In the genomic region with DNA sequence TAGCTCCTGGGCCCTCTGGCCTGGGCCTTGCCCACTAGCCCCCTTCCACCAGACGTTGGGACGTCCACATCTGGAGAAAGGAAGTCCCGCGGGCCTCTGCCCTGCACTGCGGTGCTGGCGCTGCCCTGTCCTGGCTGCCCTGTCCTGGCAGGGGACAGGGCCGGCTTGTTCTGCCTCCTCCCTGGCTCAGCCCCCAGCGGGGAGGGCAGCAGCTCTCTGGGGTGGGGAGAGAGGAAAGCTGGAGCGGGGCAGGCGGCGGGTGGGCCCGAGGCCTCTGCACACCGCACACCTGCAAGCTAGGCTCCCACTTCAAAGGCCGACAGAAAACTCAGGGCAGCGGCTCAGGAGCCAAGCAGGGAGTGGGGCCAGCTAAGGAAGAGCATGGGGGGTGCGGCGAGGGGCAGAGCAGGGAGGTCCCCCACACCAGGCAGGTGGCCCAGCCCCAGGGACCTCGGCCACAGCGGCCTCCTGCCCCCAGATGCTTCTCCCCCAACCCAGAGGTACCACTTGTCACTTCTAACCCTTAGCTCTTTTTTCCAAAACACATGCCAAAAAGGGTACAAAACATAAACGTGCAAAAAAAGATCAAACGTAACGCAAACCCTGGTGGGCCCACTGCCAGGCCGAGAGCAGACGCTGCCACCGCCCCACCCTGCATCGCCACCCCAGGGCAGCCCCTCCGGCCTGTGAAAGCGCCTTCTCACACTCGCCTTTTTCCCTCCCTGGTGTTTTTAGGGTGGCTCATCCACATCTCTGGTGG, we compare ENCODE assay signal across 17 cellular contexts. TPM values are rescaled to one million over a fixed set of nuclear protein-coding genes. Genes with fewer than 3 reads are reported as not detected.
DNase-seq lines count a peak whose midpoint lies in the region; ATAC-seq and TF ChIP-seq lines count a peak whose summit lies in the region.
"Had no signal": no experiment of that assay in that cellular context is flagged by ENCODE, and none has a peak within 500 bp of the region (broad histone marks: within the 10 kb centered on the region; RNA-seq: fewer than 3 reads in every experiment).

No MANE protein-coding gene starts in this region.

- H3K27ac ChIP-seq in VCaP (peak overlapping the region; percentile 97), hepatocyte (no peak overlapping the region), psoas muscle (no peak overlapping the region)
- H3K27ac ChIP-seq: GM23248 had no signal

- peak; percentile 65 for DNase-seq in H7
- DNase-seq in hepatocyte (ENCODE audit: low spot score) = peak; percentile 2
- DNase-seq in psoas muscle = peak in 1 of 2 donors; percentile 55
- DNase-seq in NCI-H146 (lab: John Stamatoyannopoulos, UW) = no peak
- no peak for DNase-seq in NAMALWA (ENCODE audit: low spot score)
- DNase-seq in stimulated activated naive B cell treated with anti-CD40 and anti-IgM and Interleukin-4, amounts not matched to agents 10 μg/mL and 1 μg/mL and 100 μg/mL, for 72 hours = no peak
- DNase-seq: activated naive CD4-positive, alpha-beta T cell; GF-D8; GM23248; IMR-90; NCI-H1105 treated with DMSO at 0.1 percent for 48 hours; NCI-H2227 treated with DMSO at 0.1 percent for 48 hours; retina; stimulated activated CD4-positive, alpha-beta T cell treated with anti-CD3 and anti-CD28 coated beads, Interleukin-2, amount 100 ng/mL, for 48 hours had no signal

- H3K4me1 ChIP-seq in hepatocyte (ENCODE audit: insufficient read depth) (peaks cover 17% of the 10 kb centered on the region), psoas muscle (peaks cover 33% of the 10 kb centered on the region)

- no peaks in the 10 kb centered on the region for H4K20me1 ChIP-seq in hepatocyte (ENCODE audit: insufficient read depth, poor library complexity, severe bottlenecking)

- no peaks in the 10 kb centered on the region for H3K36me3 ChIP-seq in H7 (replicated peaks; ENCODE audit: control insufficient read depth, insufficient read depth, low read length)
- H3K36me3 ChIP-seq in hepatocyte (replicated peaks; ENCODE audit: insufficient read depth, low read depth) = no peaks in the 10 kb centered on the region
- H3K36me3 ChIP-seq in psoas muscle (ENCODE audit: insufficient read depth in 1 of 2, low read depth in 1 of 2) = peaks cover 0 to 5% of the 10 kb centered on the region in 2 donors

- peaks cover 20 to 38% of the 10 kb centered on the region in 2 donors for H3K27me3 Mint-ChIP-seq in stimulated activated naive B cell treated with anti-CD40 and anti-IgM and Interleukin-4, amounts not matched to agents 10 μg/mL and 1 μg/mL and 100 μg/mL, for 72 hours

- H2AFZ ChIP-seq in hepatocyte = no peak overlapping the region
- H2AFZ ChIP-seq: GM23248 had no signal

- intact Hi-C loops in psoas muscle (cut with DNase I) = no loop called here

- H3K4me3 ChIP-seq in H7 (ENCODE audit: insufficient read depth, low read depth, low read length) (no peak overlapping the region), hepatocyte (no peak overlapping the region), psoas muscle (no peak overlapping the region)
- H3K4me3 ChIP-seq: GM23248 had no signal

- H3K4me3 Mint-ChIP-seq in stimulated activated naive B cell treated with anti-CD40 and anti-IgM and Interleukin-4, amounts not matched to agents 10 μg/mL and 1 μg/mL and 100 μg/mL, for 72 hours = no peak overlapping the region
- H3K4me3 Mint-ChIP-seq: stimulated activated effector memory CD8-positive, alpha-beta T cell treated with anti-CD3 and anti-CD28 coated beads, Interleukin-12 subunit alpha, Interleukin-12 subunit beta, amount 100 ng/mL, for 72 hours had no signal

- ATAC-seq in psoas muscle = peak; percentile 4 to 45 (median 26)
- no peak for ATAC-seq in HG03196 (IDR thresholded peaks at IDR 0.05; ENCODE audit: unreplicated experiment)
- ATAC-seq in stimulated activated naive B cell treated with anti-CD40 and anti-IgM and Interleukin-4, amounts not matched to agents 10 μg/mL and 1 μg/mL and 100 μg/mL, for 72 hours (replicated peaks) = no peak
- ATAC-seq: stimulated activated effector memory CD8-positive, alpha-beta T cell treated with anti-CD3 and anti-CD28 coated beads, Interleukin-12 subunit alpha, Interleukin-12 subunit beta, amount 100 ng/mL, for 72 hours had no signal

- H3K27ac Mint-ChIP-seq in stimulated activated naive B cell treated with anti-CD40 and anti-IgM and Interleukin-4, amounts not matched to agents 10 μg/mL and 1 μg/mL and 100 μg/mL, for 72 hours = no peak overlapping the region
- H3K27ac Mint-ChIP-seq: stimulated activated effector memory CD8-positive, alpha-beta T cell treated with anti-CD3 and anti-CD28 coated beads, Interleukin-12 subunit alpha, Interleukin-12 subunit beta, amount 100 ng/mL, for 72 hours had no signal

- H3K9me3 ChIP-seq in hepatocyte (ENCODE audit: low read depth) = no peaks in the 10 kb centered on the region
- no peaks in the 10 kb centered on the region for H3K9me3 ChIP-seq in psoas muscle

- H3K36me3 Mint-ChIP-seq in stimulated activated naive B cell treated with anti-CD40 and anti-IgM and Interleukin-4, amounts not matched to agents 10 μg/mL and 1 μg/mL and 100 μg/mL, for 72 hours = no peaks in the 10 kb centered on the region
- H3K36me3 Mint-ChIP-seq: stimulated activated effector memory CD8-positive, alpha-beta T cell treated with anti-CD3 and anti-CD28 coated beads, Interleukin-12 subunit alpha, Interleukin-12 subunit beta, amount 100 ng/mL, for 72 hours had no signal

- H3K4me1 Mint-ChIP-seq in stimulated activated naive B cell treated with anti-CD40 and anti-IgM and Interleukin-4, amounts not matched to agents 10 μg/mL and 1 μg/mL and 100 μg/mL, for 72 hours = peaks cover 9 to 19% of the 10 kb centered on the region in 2 donors

- H3K27me3 ChIP-seq in H7 (ENCODE audit: control insufficient read depth, insufficient read depth, low read length) (no peaks in the 10 kb centered on the region), hepatocyte (no peaks in the 10 kb centered on the region), psoas muscle (ENCODE audit: insufficient read depth in 3 of 3, low read length in 2 of 3) (no peaks in the 10 kb centered on the region)

- WGBS in hepatocyte (ENCODE audit: low lambda C conversion rate, missing lambda C conversion rate) = 83% methylated on average over 28 of the region's 29 CpGs
- WGBS in psoas muscle, 3 donors = 53 to 72% (median 61%) methylated on average over 28 to 29 of the region's 29 CpGs

- TF ChIP-seq CTCF in VCaP (conservative IDR thresholded peaks at IDR 0.05) = no peak
- TF ChIP-seq CTCF in hepatocyte (IDR thresholded peaks at IDR 0.05; ENCODE audit: poor library complexity) = no peak
- no peak for TF ChIP-seq CTCF in psoas muscle (IDR thresholded peaks at IDR 0.05)

- no peaks in the 10 kb centered on the region for H3K9me3 Mint-ChIP-seq in stimulated activated naive B cell treated with anti-CD40 and anti-IgM and Interleukin-4, amounts not matched to agents 10 μg/mL and 1 μg/mL and 100 μg/mL, for 72 hours
- H3K9me3 Mint-ChIP-seq: stimulated activated effector memory CD8-positive, alpha-beta T cell treated with anti-CD3 and anti-CD28 coated beads, Interleukin-12 subunit alpha, Interleukin-12 subunit beta, amount 100 ng/mL, for 72 hours had no signal

- no peak overlapping the region for H3K4me2 ChIP-seq in hepatocyte

- H3K79me2 ChIP-seq in hepatocyte = no peaks in the 10 kb centered on the region

- no peaks in the 10 kb centered on the region for H3K9me2 ChIP-seq in hepatocyte (replicated peaks; ENCODE audit: insufficient read depth)

RNA-seq across cellular contexts. Expression of a gene that starts 13.5 kb away (rescaled TPM):
- total RNA-seq in H7 (2014; rRNA removed; shearing (Covaris generic)) = 0.52 and 1.1 TPM in 2 replicates
- total RNA-seq in hepatocyte (3.5 and 6.5 TPM in 2 replicates), psoas muscle (10 to 100 TPM in 2 of 4 donors, 1 to 10 TPM in 2; 8.6 to 36.9 (median 11.1) TPM)
- polyA plus RNA-seq in hepatocyte (3.7 and 4.6 TPM in 2 replicates), psoas muscle (1 to 10 TPM; 7.8 to 9.2 (median 9.2) TPM)

Comparison
In these comparisons a context has a peak if more than half of its experiments do, and no peak if none do; other contexts are left out.
1. DNase-seq: peak in H7 (single experiment) and hepatocyte (single experiment); none in NCI-H146 (single experiment), NAMALWA (single experiment) and stimulated activated naive B cell treated with anti-CD40 and anti-IgM and Interleukin-4, amounts not matched to agents 10 μg/mL and 1 μg/mL and 100 μg/mL, for 72 hours (single experiment).
2. ATAC-seq: peak in psoas muscle (4 of 4); none in HG03196 (single experiment) and stimulated activated naive B cell treated with anti-CD40 and anti-IgM and Interleukin-4, amounts not matched to agents 10 μg/mL and 1 μg/mL and 100 μg/mL, for 72 hours (0 of 2).